Comparison of ENCODE assay signal across 1 cellular context in genomic region chr7:2438181-2438580, GRCh38.
TF ChIP-seq lines count a peak whose summit lies in the region.

No MANE protein-coding gene starts in this region.

TF ChIP-seq in H1, 55 proteins besides CTCF, POLR2A, EP300 and RAD21:
- no peak for TF ChIP-seq NANOG (IDR thresholded peaks at IDR 0.05; ENCODE audit: insufficient read depth, low read depth, low read length, poor library complexity, severe bottlenecking)
- no peak for TF ChIP-seq ZNF274 (IDR thresholded peaks at IDR 0.05; ENCODE audit: borderline replicate concordance, extremely low read depth, low read length)
- TF ChIP-seq TBP (IDR thresholded peaks at IDR 0.05; ENCODE audit: low read depth, low read length), result no peak
- no peak for TF ChIP-seq SIN3A (conservative IDR thresholded peaks at IDR 0.05 in 1 of 2, IDR thresholded peaks at IDR 0.05 in 1 of 2; ENCODE audit: low read depth in 1 of 2, low read length in 2 of 2)
- TF ChIP-seq RFX5 (IDR thresholded peaks at IDR 0.05; ENCODE audit: borderline replicate concordance, low read depth, low read length), result no peak
- no peak for TF ChIP-seq TAF7 (optimal IDR thresholded peaks at IDR 0.05; ENCODE audit: borderline replicate concordance, low read depth, low read length)
- no peak for TF ChIP-seq RXRA (IDR thresholded peaks at IDR 0.05; ENCODE audit: insufficient read depth, low read depth, low read length)
- TF ChIP-seq SIX5 (IDR thresholded peaks at IDR 0.05; ENCODE audit: low read depth, low read length), result no peak
- TF ChIP-seq SRF (IDR thresholded peaks at IDR 0.05; ENCODE audit: low read depth, low read length), result no peak
- TF ChIP-seq BACH1 (IDR thresholded peaks at IDR 0.05; ENCODE audit: low read length), result no peak
- TF ChIP-seq CREB1 (IDR thresholded peaks at IDR 0.05), result no peak
- no peak for TF ChIP-seq EGR1 (IDR thresholded peaks at IDR 0.05; ENCODE audit: borderline replicate concordance, low read depth, low read length)
- no peak for TF ChIP-seq GTF2F1 (IDR thresholded peaks at IDR 0.05; ENCODE audit: borderline replicate concordance, low read depth, low read length)
- no peak for TF ChIP-seq PHF8 (conservative IDR thresholded peaks at IDR 0.05; ENCODE audit: low read depth, low read length)
- no peak for TF ChIP-seq MAFK (IDR thresholded peaks at IDR 0.05; ENCODE audit: low read depth, low read length)
- TF ChIP-seq ASH2L (IDR thresholded peaks at IDR 0.05; ENCODE audit: low read length), result no peak
- no peak for TF ChIP-seq ATF3 (IDR thresholded peaks at IDR 0.05; ENCODE audit: insufficient read depth, low read depth, low read length)
